31 cellular contexts compared by ENCODE assay signal in the genomic region with DNA sequence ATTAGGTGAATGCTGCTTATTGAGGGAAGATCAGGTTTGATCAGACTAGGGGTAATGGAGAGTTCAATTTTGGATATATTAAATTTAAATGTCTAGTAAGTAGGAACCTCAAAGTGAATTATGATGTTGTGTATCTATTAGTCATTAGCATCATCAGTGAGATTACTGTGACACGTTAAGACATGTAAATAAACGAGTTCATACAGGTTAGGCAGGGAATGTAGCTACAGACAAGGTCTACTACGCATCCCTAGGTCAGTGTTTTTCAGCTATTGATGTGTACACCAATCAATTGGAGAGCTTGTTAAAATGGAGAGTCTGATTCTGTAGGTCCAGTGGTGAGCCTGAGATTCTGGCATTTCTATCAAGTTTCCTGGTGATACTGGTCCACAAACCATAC.
"Had no signal": no experiment of that assay in that cellular context is flagged by ENCODE, and none has a peak within 500 bp of the region (broad histone marks: within the 10 kb centered on the region; RNA-seq: fewer than 3 reads in every experiment).

No MANE protein-coding gene starts in this region.

- H3K4me3 Mint-ChIP-seq: activated B cell treated with CpG ODN at 0.5 μM for 24 hours; activated CD4-positive, alpha-beta memory T cell treated with anti-CD3 and anti-CD28 coated beads for 36 hours; activated CD8-positive, alpha-beta memory T cell treated with anti-CD3 and anti-CD28 coated beads, Interleukin-2, amount 10 ng/mL, durations not matched to agents 7 days and 5 days; activated CD8-positive, alpha-beta T cell treated with anti-CD3 and anti-CD28 coated beads, Interleukin-2, amount 10 ng/mL, durations not matched to agents 7 days and 5 days; activated naive CD4-positive, alpha-beta T cell treated with anti-CD3 and anti-CD28 coated beads, Interleukin-2, amount 10 ng/mL, durations not matched to agents 7 days and 5 days; activated naive CD8-positive, alpha-beta T cell treated with anti-CD3 and anti-CD28 coated beads, Interleukin-2, amount 10 ng/mL, durations not matched to agents 7 days and 5 days; activated T-helper 1 cell treated with anti-CD3 and anti-CD28 coated beads, Interleukin-12 subunit alpha, Interleukin-12 subunit beta, Interleukin-2, Interleukin-4 antibody, amounts not matched to agents 30 ng/mL and 10 ng/mL and 1 ng/mL, durations not matched to agents 14 hours and 24 hours and 36 hours; brain; effector memory CD8-positive, alpha-beta T cell; T-helper 17 cell; T-helper 2 cell treated with Interferon-gamma antibody and Interleukin-4, amounts not matched to agents 5 μg/mL and 100 μg/mL, for 36 hours had no signal

- H3K27ac ChIP-seq: ascending aorta, gastrocnemius medialis, heart left ventricle, WERI-Rb-1 had no signal

- DNase-seq: activated B cell treated with CpG ODN at 0.5 μM for 24 hours; activated CD4-positive, alpha-beta memory T cell treated with anti-CD3 and anti-CD28 coated beads for 36 hours; activated CD4-positive, alpha-beta T cell treated with anti-CD3 and anti-CD28 coated beads for 48 hours; activated CD4-positive, alpha-beta T cell treated with anti-CD3 and anti-CD28 coated beads, Interleukin-2, amount 50 U/mL, for 1 hour; activated CD8-positive, alpha-beta memory T cell treated with anti-CD3 and anti-CD28 coated beads, Interleukin-2, amount 10 ng/mL, durations not matched to agents 7 days and 5 days; activated CD8-positive, alpha-beta memory T cell treated with anti-CD3 and anti-CD28 coated beads, Interleukin-2, amount 50 U/mL, for 4 hours; activated CD8-positive, alpha-beta T cell treated with anti-CD3 and anti-CD28 coated beads, Interleukin-2, amount 10 ng/mL, durations not matched to agents 7 days and 5 days; activated gamma-delta T cell; activated naive CD4-positive, alpha-beta T cell; activated naive CD4-positive, alpha-beta T cell treated with anti-CD3 and anti-CD28 coated beads, Interleukin-2, amount 10 ng/mL, durations not matched to agents 7 days and 5 days; activated naive CD8-positive, alpha-beta T cell treated with anti-CD3 and anti-CD28 coated beads, Interleukin-2, amount 10 ng/mL, durations not matched to agents 7 days and 5 days; activated T-cell treated with anti-CD3 and anti-CD28 coated beads, Interleukin-2, amount 50 U/mL, for 1 hour; activated T-cell treated with anti-CD3 and anti-CD28 coated beads, Interleukin-2, amount 50 U/mL, for 48 hours; caudate nucleus; cortex of kidney; dermis blood vessel endothelial cell; effector CD4-positive, alpha-beta T cell; effector memory CD8-positive, alpha-beta T cell; foreskin fibroblast; gastrocnemius medialis; glutamatergic neuron; heart left ventricle; hypothalamus; T-helper 17 cell; T1000; WERI-Rb-1 had no signal

- H3K4me3 ChIP-seq: ascending aorta, gastrocnemius medialis, heart left ventricle had no signal

- H3K36me3 ChIP-seq: ascending aorta, gastrocnemius medialis, heart left ventricle, WERI-Rb-1 had no signal

- H3K9me3 ChIP-seq: ascending aorta, gastrocnemius medialis, heart left ventricle had no signal

- H3K27ac Mint-ChIP-seq: activated B cell treated with CpG ODN at 0.5 μM for 24 hours; activated CD4-positive, alpha-beta memory T cell treated with anti-CD3 and anti-CD28 coated beads for 36 hours; activated CD8-positive, alpha-beta memory T cell treated with anti-CD3 and anti-CD28 coated beads, Interleukin-2, amount 10 ng/mL, durations not matched to agents 7 days and 5 days; activated CD8-positive, alpha-beta T cell treated with anti-CD3 and anti-CD28 coated beads, Interleukin-2, amount 10 ng/mL, durations not matched to agents 7 days and 5 days; activated naive CD4-positive, alpha-beta T cell treated with anti-CD3 and anti-CD28 coated beads, Interleukin-2, amount 10 ng/mL, durations not matched to agents 7 days and 5 days; activated naive CD4-positive, alpha-beta T cell treated with anti-CD3 and anti-CD28 coated beads, Interleukin-2, amount 50 U/mL, for 72 hours; activated naive CD8-positive, alpha-beta T cell treated with anti-CD3 and anti-CD28 coated beads, Interleukin-2, amount 10 ng/mL, durations not matched to agents 7 days and 5 days; activated T-helper 1 cell treated with anti-CD3 and anti-CD28 coated beads, Interleukin-12 subunit alpha, Interleukin-12 subunit beta, Interleukin-2, Interleukin-4 antibody, amounts not matched to agents 30 ng/mL and 10 ng/mL and 1 ng/mL, durations not matched to agents 14 hours and 24 hours and 36 hours; brain; effector memory CD8-positive, alpha-beta T cell; T-helper 17 cell; T-helper 2 cell treated with Interferon-gamma antibody and Interleukin-4, amounts not matched to agents 5 μg/mL and 100 μg/mL, for 36 hours had no signal

- H3K9me3 Mint-ChIP-seq: brain had no signal

- H3K4me1 Mint-ChIP-seq: activated B cell treated with CpG ODN at 0.5 μM for 24 hours; activated CD8-positive, alpha-beta memory T cell treated with anti-CD3 and anti-CD28 coated beads, Interleukin-2, amount 10 ng/mL, durations not matched to agents 7 days and 5 days; activated naive CD4-positive, alpha-beta T cell treated with anti-CD3 and anti-CD28 coated beads, Interleukin-2, amount 10 ng/mL, durations not matched to agents 7 days and 5 days; activated naive CD8-positive, alpha-beta T cell treated with anti-CD3 and anti-CD28 coated beads, Interleukin-2, amount 10 ng/mL, durations not matched to agents 7 days and 5 days; brain; T-helper 17 cell had no signal

- H3K4me1 ChIP-seq: ascending aorta, gastrocnemius medialis, heart left ventricle had no signal

- H3K36me3 Mint-ChIP-seq: activated CD4-positive, alpha-beta memory T cell treated with anti-CD3 and anti-CD28 coated beads for 36 hours; activated CD8-positive, alpha-beta memory T cell treated with anti-CD3 and anti-CD28 coated beads, Interleukin-2, amount 10 ng/mL, durations not matched to agents 7 days and 5 days; activated naive CD4-positive, alpha-beta T cell treated with anti-CD3 and anti-CD28 coated beads, Interleukin-2, amount 10 ng/mL, durations not matched to agents 7 days and 5 days; activated naive CD4-positive, alpha-beta T cell treated with anti-CD3 and anti-CD28 coated beads, Interleukin-2, amount 50 U/mL, for 72 hours; activated naive CD8-positive, alpha-beta T cell treated with anti-CD3 and anti-CD28 coated beads, Interleukin-2, amount 10 ng/mL, durations not matched to agents 7 days and 5 days; brain had no signal

- H3K27me3 ChIP-seq: ascending aorta, gastrocnemius medialis, heart left ventricle had no signal

- H3K27me3 Mint-ChIP-seq: activated B cell treated with CpG ODN at 0.5 μM for 24 hours; activated CD4-positive, alpha-beta memory T cell treated with anti-CD3 and anti-CD28 coated beads for 36 hours; activated CD8-positive, alpha-beta memory T cell treated with anti-CD3 and anti-CD28 coated beads, Interleukin-2, amount 10 ng/mL, durations not matched to agents 7 days and 5 days; activated naive CD4-positive, alpha-beta T cell treated with anti-CD3 and anti-CD28 coated beads, Interleukin-2, amount 10 ng/mL, durations not matched to agents 7 days and 5 days; activated naive CD8-positive, alpha-beta T cell treated with anti-CD3 and anti-CD28 coated beads, Interleukin-2, amount 10 ng/mL, durations not matched to agents 7 days and 5 days; effector memory CD8-positive, alpha-beta T cell; T-helper 17 cell had no signal
